8 cellular contexts compared by ENCODE assay signal in genomic region chr14:66509874-66510273, GRCh38. TPM values are rescaled to one million over a fixed set of nuclear protein-coding genes. Genes with fewer than 3 reads are reported as not detected.
DNase-seq lines count a peak whose midpoint lies in the region; ATAC-seq, FAIRE-seq and TF ChIP-seq lines count a peak whose summit lies in the region.

No MANE protein-coding gene starts in this region.

- peak overlapping the region; percentile 79 for H3K9ac ChIP-seq in HepG2 (ENCODE audit: insufficient read depth, low read depth, low read length)

- CTCF ChIA-PET in HepG2 (lab: Yijun Ruan, JAX; ENCODE audit: low intra/inter-chr PET ratio, low total read pairs): no interaction called here

- H4K20me1 ChIP-seq in HepG2 (ENCODE audit: insufficient read depth, low read length): peaks cover 21% of the 10 kb centered on the region; the same call in 1 of the 2 replicates

- H3K9me3 ChIP-seq in cardiac muscle cell (ENCODE audit: low read depth) (no peaks in the 10 kb centered on the region), ascending aorta (no peaks in the 10 kb centered on the region), HepG2 (ENCODE audit: low read length) (no peaks in the 10 kb centered on the region), transverse colon (no peaks in the 10 kb centered on the region), small intestine (ENCODE audit: control insufficient read depth, low read depth) (no peaks in the 10 kb centered on the region)

- H3K4me2 ChIP-seq in HepG2 (ENCODE audit: low read depth, low read length): peak overlapping the region; percentile 89

- H3K4me1 ChIP-seq in cardiac muscle cell (ENCODE audit: low read depth) (peaks cover 20% of the 10 kb centered on the region), ascending aorta (peaks cover 0 to 2% of the 10 kb centered on the region in 2 donors), HepG2 (ENCODE audit: insufficient read depth, low read length) (peaks cover 43% of the 10 kb centered on the region), transverse colon (peaks cover 0 to 27% (median 8%) of the 10 kb centered on the region in 4 donors), small intestine (ENCODE audit: control insufficient read depth in 2 of 2, insufficient read depth in 1 of 2, low read depth in 1 of 2, low read length in 1 of 2) (peaks cover 0 to 3% of the 10 kb centered on the region in 2 donors)

- in situ Hi-C loops in HepG2 (cut with HindIII; ENCODE audit: extremely low pct_ligation_motif_present, low pct_unique_long_range_greater_than_20kb): no loop called here
- in situ Hi-C loops in transverse colon (cut with MboI; ENCODE audit: low pct_ligation_motif_present in 1 of 4, low pct_unique_long_range_greater_than_20kb in 1 of 4, low sequenced_read_pairs in 3 of 4): no loop called here

- no peak overlapping the region for H3K27ac ChIP-seq in cardiac muscle cell
- no peak overlapping the region for H3K27ac ChIP-seq in ascending aorta
- H3K27ac ChIP-seq in HepG2 (ENCODE audit: extremely low read length, insufficient read depth, low read length): no peak overlapping the region
- H3K27ac ChIP-seq in transverse colon: peak overlapping the region in 2 of 4 donors; percentile 94
- H3K27ac ChIP-seq in small intestine (ENCODE audit: low read depth in 1 of 2, low read length in 1 of 2): no peak overlapping the region

- 22% methylated on average over 4 of the region's 4 CpGs for WGBS in HepG2 (ENCODE audit: low lambda C conversion rate)
- 14 to 45% methylated on average over 2 to 4 of the region's 4 CpGs for WGBS in transverse colon (ENCODE audit: low coverage in 1 of 2), 2 donors
- WGBS in small intestine, 3 donors: 16 to 46% (median 26%) methylated on average over 4 of the region's 4 CpGs

- H3K36me3 ChIP-seq in cardiac muscle cell: no peaks in the 10 kb centered on the region
- H3K36me3 ChIP-seq in ascending aorta: no peaks in the 10 kb centered on the region
- no peaks in the 10 kb centered on the region for H3K36me3 ChIP-seq in HepG2 (replicated peaks in 1 of 2; ENCODE audit: control insufficient read depth in 1 of 2, insufficient read depth in 2 of 2, low read length in 2 of 2)
- H3K36me3 ChIP-seq in transverse colon: no peaks in the 10 kb centered on the region
- H3K36me3 ChIP-seq in small intestine (ENCODE audit: control insufficient read depth in 2 of 2, insufficient read depth in 2 of 2, low read length in 2 of 2): no peaks in the 10 kb centered on the region

- TF ChIP-seq CTCF in cardiac muscle cell (IDR thresholded peaks at IDR 0.05; ENCODE audit: low read depth, low read length) (no peak), ascending aorta (IDR thresholded peaks at IDR 0.05) (no peak), HepG2 (CRISPR knock-in tag; IDR thresholded peaks at IDR 0.05) (no peak), transverse colon (IDR thresholded peaks at IDR 0.05) (no peak)

- peak overlapping the region; percentile 83 for H3K4me3 ChIP-seq in cardiac muscle cell
- H3K4me3 ChIP-seq in ascending aorta: peak overlapping the region; percentile 82 to 84
- peak overlapping the region; percentile 95 to 100 (median 99); a peak in 5 of 6 replicates for H3K4me3 ChIP-seq in HepG2 (replicated peaks in 1 of 3; ENCODE audit: insufficient read depth in 1 of 3, low read depth in 2 of 3, low read length in 3 of 3)
- peak overlapping the region in 3 of 4 donors; percentile 87 to 96 (median 88) for H3K4me3 ChIP-seq in transverse colon
- H3K4me3 ChIP-seq in small intestine (ENCODE audit: low read depth in 1 of 2, low read length in 2 of 2): peak overlapping the region in 1 of 2 donors; percentile 74

- H2AFZ ChIP-seq in HepG2 (ENCODE audit: low read length): no peak overlapping the region

- no peak for TF ChIP-seq POLR2A in HepG2 (IDR thresholded peaks at IDR 0.05; ENCODE audit: insufficient read depth in 1 of 2, low read depth in 2 of 2, low read length in 2 of 2)
- TF ChIP-seq POLR2A in transverse colon (IDR thresholded peaks at IDR 0.05): no peak

- TF ChIP-seq EP300 in HepG2 (IDR thresholded peaks at IDR 0.05; ENCODE audit: low read depth in 2 of 2, low read length in 2 of 2) (no peak), HepG2 (CRISPR knock-in tag; IDR thresholded peaks at IDR 0.05; ENCODE audit: borderline replicate concordance) (no peak), transverse colon (IDR thresholded peaks at IDR 0.05; ENCODE audit: low read depth) (no peak)

- TSS peak; percentile 45 for BruUV-seq in HepG2 (replicated peaks; lab: Mats Ljungman, UMichigan)

- peak; percentile 8 to 16 for DNase-seq in cardiac muscle cell (ENCODE audit: low read depth in 1 of 2, low spot score in 1 of 2)
- DNase-seq in Right ventricle myocardium superior: no peak
- DNase-seq in ascending aorta (ENCODE audit: low spot score in 2 of 2): no peak
- no peak for DNase-seq in HepG2 (ENCODE audit: low spot score)
- DNase-seq in transverse colon: no peak
- no peak for DNase-seq in effector CD8-positive, alpha-beta T cell (lab: John Stamatoyannopoulos, UW)
- no peak for DNase-seq in small intestine
- DNase-seq in C1 segment of cervical spinal cord (lab: John Stamatoyannopoulos, UW): no peak

- POLR2A ChIA-PET in HepG2 (lab: Yijun Ruan, JAX): no interaction called here

- H3K79me2 ChIP-seq in HepG2 (ENCODE audit: insufficient read depth, low read length): peaks cover 64% of the 10 kb centered on the region

- H3K27me3 ChIP-seq in cardiac muscle cell (peaks cover 20% of the 10 kb centered on the region), ascending aorta (no peaks in the 10 kb centered on the region), HepG2 (ENCODE audit: control insufficient read depth in 1 of 2, insufficient read depth in 2 of 2, low read length in 2 of 2) (no peaks in the 10 kb centered on the region; a peak in 1 of 5 replicates), transverse colon (no peaks in the 10 kb centered on the region), small intestine (ENCODE audit: control insufficient read depth in 2 of 2, insufficient read depth in 2 of 2, low read length in 2 of 2) (no peaks in the 10 kb centered on the region)

- FAIRE-seq in HepG2 (lab: Jason Lieb, UNC) (no peak), small intestine (lab: Jason Lieb, UNC) (no peak)

- TF ChIP-seq RAD21 in HepG2 (CRISPR knock-in tag; IDR thresholded peaks at IDR 0.05): no peak

- ATAC-seq in Right ventricle myocardium superior (ENCODE audit: poor library complexity) (no peak), HepG2 (no peak)

- intact Hi-C loops in Right ventricle myocardium superior (cut with DNase I) (no loop called here), ascending aorta (cut with DNase I) (loop anchor here (5.0 kb wide), 2 partner anchors 852 to 1098 kb away; partner anchors contain the start of genes EIF2S1 and FUT8), HepG2 (cut with micrococcal nuclease; ENCODE audit: unreplicated experiment) (no loop called here), transverse colon (cut with DNase I; ENCODE audit: low total_unique reads) (no loop called here)

RNA-seq across cellular contexts. Expression of gene GPHN, which starts 1.9 kb away (rescaled TPM):
- total RNA-seq in cardiac muscle cell (15.1 TPM in 2 replicates), Right ventricle myocardium superior (25.1 TPM), ascending aorta (3.3 TPM), HepG2 (2016; rRNA removed; fragmentation: Illumina TruSeq; extraction: Trizol) (19.2 and 37.7 TPM in 2 replicates), transverse colon (10 to 100 TPM in 3 of 4 donors, 1 to 10 TPM in 1; 8.6 to 59.7 (median 23.6) TPM)
- polyA plus RNA-seq in cardiac muscle cell (20.1 and 23.3 TPM in 2 replicates), HepG2 (2011; rRNA removed) (11.3 and 12.7 TPM in 2 replicates), small intestine (10 to 100 TPM in 2 of 3 donors, 1 to 10 TPM in 1; 10.0 to 24.2 (median 20.6) TPM)
- 5.3 and 9.1 TPM in 2 replicates for total RNA-seq in HepG2 (2016; cell fraction: cytosol; rRNA removed; fragmentation: Illumina TruSeq; extraction: Trizol; ENCODE audit: low read depth)
- total RNA-seq in HepG2 (2016; cell fraction: insoluble cytoplasmic fraction; rRNA removed; fragmentation: Illumina TruSeq; extraction: Trizol): 14.2 and 39.0 TPM in 2 replicates
- 15.9 and 19.0 TPM in 2 replicates for total RNA-seq in HepG2 (2016; cell fraction: membrane; rRNA removed; fragmentation: Illumina TruSeq; extraction: Trizol)
- 32.3 and 33.7 TPM in 2 replicates for total RNA-seq in HepG2 (2016; cell fraction: nucleus; rRNA removed; fragmentation: Illumina TruSeq; extraction: Trizol)
- 9.8 and 11.3 TPM in 2 replicates for polyA plus RNA-seq in HepG2 (2011; cell fraction: cytosol; rRNA removed)
- 13.6 TPM in 2 replicates for polyA plus RNA-seq in HepG2 (2011; cell fraction: nucleus; rRNA removed)
- polyA plus RNA-seq in HepG2 (2012): 17.2 and 24.3 TPM in 2 replicates
- 3.1 and 3.8 TPM in 2 replicates for polyA plus RNA-seq in HepG2 (2016; cell fraction: cytosol; fragmentation: Illumina TruSeq; extraction: Trizol; ENCODE audit: low read depth)
- polyA plus RNA-seq in HepG2 (2016; cell fraction: insoluble cytoplasmic fraction; fragmentation: Illumina TruSeq; extraction: Trizol; ENCODE audit: low read depth): 37.9 and 38.6 TPM in 2 replicates
- polyA plus RNA-seq in HepG2 (2016; cell fraction: membrane; fragmentation: Illumina TruSeq; extraction: Trizol; ENCODE audit: low read depth): 7.9 TPM in 2 replicates
- 23.8 and 34.5 TPM in 2 replicates for polyA plus RNA-seq in HepG2 (2016; cell fraction: nucleus; fragmentation: Illumina TruSeq; extraction: Trizol; ENCODE audit: insufficient read depth, low read depth)
- polyA minus RNA-seq in HepG2 (2011; rRNA and poly(A)+ RNA removed; ENCODE audit: low replicate concordance): 42.0 and 49.7 TPM in 2 replicates
- polyA minus RNA-seq in HepG2 (2011; cell fraction: cytosol; rRNA and poly(A)+ RNA removed): 25.1 and 25.9 TPM in 2 replicates
- polyA minus RNA-seq in HepG2 (2011; cell fraction: nucleus; rRNA and poly(A)+ RNA removed): 78.4 and 78.7 TPM in 2 replicates

RNA-seq across cellular contexts. Expression of gene CCDC196, which starts 23.7 kb away (rescaled TPM):
- total RNA-seq in cardiac muscle cell (not detected in 2 replicates), Right ventricle myocardium superior (not detected), ascending aorta (not detected), HepG2 (2016; rRNA removed; fragmentation: Illumina TruSeq; extraction: Trizol) (not detected in 2 replicates), transverse colon (not detected)
- polyA plus RNA-seq in cardiac muscle cell (0.13 TPM in 1 of 2 replicates, not detected in the other), HepG2 (2011; rRNA removed) (not detected in 2 replicates), small intestine (1 to 10 TPM in 1 of 3 donors, not detected in 2; 1.3 TPM)
- not detected in 2 replicates for total RNA-seq in HepG2 (2016; cell fraction: cytosol; rRNA removed; fragmentation: Illumina TruSeq; extraction: Trizol; ENCODE audit: low read depth)
- not detected in 2 replicates for total RNA-seq in HepG2 (2016; cell fraction: insoluble cytoplasmic fraction; rRNA removed; fragmentation: Illumina TruSeq; extraction: Trizol)
- total RNA-seq in HepG2 (2016; cell fraction: membrane; rRNA removed; fragmentation: Illumina TruSeq; extraction: Trizol): not detected in 2 replicates
- not detected in 2 replicates for total RNA-seq in HepG2 (2016; cell fraction: nucleus; rRNA removed; fragmentation: Illumina TruSeq; extraction: Trizol)
- polyA plus RNA-seq in HepG2 (2011; cell fraction: cytosol; rRNA removed): not detected in 2 replicates
- polyA plus RNA-seq in HepG2 (2011; cell fraction: nucleus; rRNA removed): not detected in 2 replicates
- not detected in 2 replicates for polyA plus RNA-seq in HepG2 (2012)
- not detected in 2 replicates for polyA plus RNA-seq in HepG2 (2016; cell fraction: cytosol; fragmentation: Illumina TruSeq; extraction: Trizol; ENCODE audit: low read depth)
- not detected in 2 replicates for polyA plus RNA-seq in HepG2 (2016; cell fraction: insoluble cytoplasmic fraction; fragmentation: Illumina TruSeq; extraction: Trizol; ENCODE audit: low read depth)
- polyA plus RNA-seq in HepG2 (2016; cell fraction: membrane; fragmentation: Illumina TruSeq; extraction: Trizol; ENCODE audit: low read depth): not detected in 2 replicates
- not detected in 2 replicates for polyA plus RNA-seq in HepG2 (2016; cell fraction: nucleus; fragmentation: Illumina TruSeq; extraction: Trizol; ENCODE audit: insufficient read depth, low read depth)
- polyA minus RNA-seq in HepG2 (2011; rRNA and poly(A)+ RNA removed; ENCODE audit: low replicate concordance): not detected in 2 replicates
- polyA minus RNA-seq in HepG2 (2011; cell fraction: cytosol; rRNA and poly(A)+ RNA removed): not detected in 2 replicates
- polyA minus RNA-seq in HepG2 (2011; cell fraction: nucleus; rRNA and poly(A)+ RNA removed): not detected in 2 replicates

Comparison
In these comparisons a context has a peak if more than half of its experiments do, and no peak if none do; other contexts are left out.
1. DNase-seq: peak in cardiac muscle cell (2 of 2); none in Right ventricle myocardium superior (single experiment), ascending aorta (0 of 2), HepG2 (single experiment), transverse colon (single experiment), effector CD8-positive, alpha-beta T cell (single experiment), small intestine (single experiment) and C1 segment of cervical spinal cord (0 of 14).